Comparison of ENCODE assay signal across 1 cellular context in the genomic region with DNA sequence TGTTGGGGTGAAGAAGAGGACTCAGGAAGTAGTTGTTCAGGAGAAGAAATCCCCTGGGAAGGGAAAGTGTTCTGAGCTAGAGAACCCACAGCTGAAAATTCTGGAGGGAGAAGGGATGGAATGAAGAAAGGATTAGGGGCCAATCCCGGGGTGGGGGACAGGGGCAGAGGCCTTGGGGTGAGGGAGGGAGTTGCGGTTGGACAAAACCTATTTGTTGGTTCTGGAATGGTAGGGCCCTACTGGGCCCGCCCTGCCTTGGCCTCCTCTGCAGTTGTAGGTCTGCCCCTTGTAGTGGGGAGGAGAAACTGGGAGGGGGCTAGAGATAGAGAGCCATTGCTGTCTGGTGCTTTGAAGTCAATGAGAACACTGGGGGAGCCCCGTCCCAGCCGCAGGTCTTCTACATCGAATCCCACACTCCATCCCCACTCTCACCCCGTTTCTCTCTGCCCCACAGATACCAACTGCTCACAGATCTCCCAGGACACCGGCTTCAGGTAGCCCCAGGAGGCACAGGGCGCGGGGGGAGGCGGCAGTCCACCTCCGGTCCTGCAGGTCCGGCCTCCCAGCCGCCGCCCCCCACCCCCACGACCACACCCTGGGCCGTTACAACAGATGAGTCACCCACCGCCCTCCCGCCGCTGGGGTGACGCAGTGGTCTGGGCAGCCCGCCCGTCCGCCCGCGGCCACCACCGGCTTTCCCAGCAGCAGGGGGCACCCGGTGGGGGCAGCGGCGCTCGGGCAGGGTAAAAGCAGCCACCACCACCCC.
A peak's percentile ranks its signal among the peaks of the same experiment; 100 is the strongest.
TF ChIP-seq lines count a peak whose summit lies in the region.

No MANE protein-coding gene starts in this region.

TF ChIP-seq in GM23338, 12 proteins besides CTCF, POLR2A, EP300 and RAD21:
- no peak for TF ChIP-seq ETS1 (IDR thresholded peaks at IDR 0.05)
- 0 out of 2 replicates have a peak, but pooled peaks have one; percentile 22 for TF ChIP-seq CREB1 (CRISPR knock-in tag; IDR thresholded peaks at IDR 0.05; ENCODE audit: low read depth)
